Comparison of ENCODE assay signal across 23 cellular contexts in the genomic region with DNA sequence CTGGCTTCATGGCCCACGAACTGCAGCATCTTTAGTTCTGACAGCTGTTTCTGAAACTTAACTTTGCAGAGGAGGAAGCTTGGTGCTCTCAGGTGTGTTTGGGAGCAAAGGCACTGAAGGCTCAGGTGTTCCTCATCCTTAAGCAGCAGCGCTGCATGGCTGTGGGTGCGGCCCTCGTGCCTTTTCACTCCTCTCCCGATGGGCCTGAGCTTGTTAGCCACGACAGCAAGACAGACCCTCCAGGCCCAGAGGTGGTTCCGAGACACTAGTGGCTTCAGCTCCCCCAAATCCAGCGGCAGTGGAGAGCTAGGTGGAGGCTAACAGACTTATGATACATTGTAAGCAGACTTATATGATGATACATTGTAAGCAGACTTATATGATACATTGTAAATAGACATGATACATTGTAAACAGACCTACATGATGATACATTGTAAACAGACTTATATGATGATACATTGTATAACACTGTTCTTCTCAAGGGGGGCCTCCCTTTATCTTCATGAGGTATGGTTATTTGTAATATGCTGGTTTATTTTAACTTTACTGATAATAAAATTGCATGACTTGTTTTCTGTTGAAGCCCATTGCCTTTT.
"Had no signal": no experiment of that assay in that cellular context is flagged by ENCODE, and none has a peak within 500 bp of the region (broad histone marks: within the 10 kb centered on the region; RNA-seq: fewer than 3 reads in every experiment).

No MANE protein-coding gene starts in this region.

- H3K79me2 ChIP-seq: hepatocyte, parathyroid adenoma had no signal

- H3K4me1 Mint-ChIP-seq: activated B cell treated with CpG ODN at 0.5 μM for 24 hours had no signal

- H3K27me3 Mint-ChIP-seq: activated B cell treated with CpG ODN at 0.5 μM for 24 hours; activated CD4-positive, alpha-beta T cell treated with anti-CD3 and anti-CD28 coated beads, Interleukin-2, amount 10 ng/mL, durations not matched to agents 7 days and 5 days; activated naive CD8-positive, alpha-beta T cell treated with anti-CD3 and anti-CD28 coated beads, Interleukin-2, amount 10 ng/mL, durations not matched to agents 7 days and 5 days had no signal

- DNase-seq: activated B cell treated with CpG ODN at 0.5 μM for 24 hours; activated CD4-positive, alpha-beta T cell treated with anti-CD3 and anti-CD28 coated beads, Interleukin-2, amount 10 ng/mL, durations not matched to agents 7 days and 5 days; activated CD8-positive, alpha-beta memory T cell treated with anti-CD3 and anti-CD28 coated beads, Interleukin-2, amount 50 U/mL, for 4 hours; activated gamma-delta T cell; activated naive CD8-positive, alpha-beta T cell treated with anti-CD3 and anti-CD28 coated beads, Interleukin-2, amount 10 ng/mL, durations not matched to agents 7 days and 5 days; activated T-cell treated with anti-CD3 and anti-CD28 coated beads, Interleukin-2, amount 50 U/mL, for 4 hours; amygdala; body of pancreas; endodermal cell; foreskin fibroblast; lower lobe of right lung; natural killer cell; spleen; stimulated activated naive CD4-positive, alpha-beta T cell; T-helper 1 cell; T-helper 9 cell had no signal

- H3K27ac ChIP-seq: body of pancreas, dorsolateral prefrontal cortex, epithelial cell of prostate, hepatocyte, lower lobe of right lung, neutrophil, parathyroid adenoma, spleen, tibial artery had no signal

- FAIRE-seq: urothelium cell line had no signal

- H3K9ac ChIP-seq: parathyroid adenoma had no signal

- H3K4me3 Mint-ChIP-seq: activated B cell treated with CpG ODN at 0.5 μM for 24 hours; activated CD4-positive, alpha-beta T cell treated with anti-CD3 and anti-CD28 coated beads, Interleukin-2, amount 10 ng/mL, durations not matched to agents 7 days and 5 days; activated naive CD8-positive, alpha-beta T cell treated with anti-CD3 and anti-CD28 coated beads, Interleukin-2, amount 10 ng/mL, durations not matched to agents 7 days and 5 days; activated T-cell treated with anti-CD3 and anti-CD28 coated beads, Interleukin-2, amount 50 U/mL, for 4 hours; endodermal cell; natural killer cell had no signal

- H3K4me3 ChIP-seq: body of pancreas, dorsolateral prefrontal cortex, hepatocyte, lower lobe of right lung, spleen, tibial artery had no signal

- H2AFZ ChIP-seq: hepatocyte, parathyroid adenoma had no signal

- H3K4me2 ChIP-seq: hepatocyte had no signal

- ATAC-seq: activated T-cell treated with anti-CD3 and anti-CD28 coated beads, Interleukin-2, amount 50 U/mL, for 4 hours; body of pancreas; lower lobe of right lung; natural killer cell had no signal

- H3K36me3 ChIP-seq: lower lobe of right lung, neutrophil had no signal

- H3K4me1 ChIP-seq: body of pancreas, lower lobe of right lung, parathyroid adenoma, tibial artery had no signal

- H3K27ac Mint-ChIP-seq: activated B cell treated with CpG ODN at 0.5 μM for 24 hours; activated CD4-positive, alpha-beta T cell treated with anti-CD3 and anti-CD28 coated beads, Interleukin-2, amount 10 ng/mL, durations not matched to agents 7 days and 5 days; endodermal cell; natural killer cell had no signal

- H3K9me3 ChIP-seq: body of pancreas, lower lobe of right lung, neutrophil, spleen, tibial artery had no signal

- H3K27me3 ChIP-seq: body of pancreas, dorsolateral prefrontal cortex, hepatocyte, neutrophil, spleen, tibial artery had no signal

- H3K9me3 Mint-ChIP-seq: activated B cell treated with CpG ODN at 0.5 μM for 24 hours; activated CD4-positive, alpha-beta T cell treated with anti-CD3 and anti-CD28 coated beads, Interleukin-2, amount 10 ng/mL, durations not matched to agents 7 days and 5 days; activated naive CD8-positive, alpha-beta T cell treated with anti-CD3 and anti-CD28 coated beads, Interleukin-2, amount 10 ng/mL, durations not matched to agents 7 days and 5 days; activated T-cell treated with anti-CD3 and anti-CD28 coated beads, Interleukin-2, amount 50 U/mL, for 4 hours; endodermal cell; natural killer cell had no signal
